In the genomic region with DNA sequence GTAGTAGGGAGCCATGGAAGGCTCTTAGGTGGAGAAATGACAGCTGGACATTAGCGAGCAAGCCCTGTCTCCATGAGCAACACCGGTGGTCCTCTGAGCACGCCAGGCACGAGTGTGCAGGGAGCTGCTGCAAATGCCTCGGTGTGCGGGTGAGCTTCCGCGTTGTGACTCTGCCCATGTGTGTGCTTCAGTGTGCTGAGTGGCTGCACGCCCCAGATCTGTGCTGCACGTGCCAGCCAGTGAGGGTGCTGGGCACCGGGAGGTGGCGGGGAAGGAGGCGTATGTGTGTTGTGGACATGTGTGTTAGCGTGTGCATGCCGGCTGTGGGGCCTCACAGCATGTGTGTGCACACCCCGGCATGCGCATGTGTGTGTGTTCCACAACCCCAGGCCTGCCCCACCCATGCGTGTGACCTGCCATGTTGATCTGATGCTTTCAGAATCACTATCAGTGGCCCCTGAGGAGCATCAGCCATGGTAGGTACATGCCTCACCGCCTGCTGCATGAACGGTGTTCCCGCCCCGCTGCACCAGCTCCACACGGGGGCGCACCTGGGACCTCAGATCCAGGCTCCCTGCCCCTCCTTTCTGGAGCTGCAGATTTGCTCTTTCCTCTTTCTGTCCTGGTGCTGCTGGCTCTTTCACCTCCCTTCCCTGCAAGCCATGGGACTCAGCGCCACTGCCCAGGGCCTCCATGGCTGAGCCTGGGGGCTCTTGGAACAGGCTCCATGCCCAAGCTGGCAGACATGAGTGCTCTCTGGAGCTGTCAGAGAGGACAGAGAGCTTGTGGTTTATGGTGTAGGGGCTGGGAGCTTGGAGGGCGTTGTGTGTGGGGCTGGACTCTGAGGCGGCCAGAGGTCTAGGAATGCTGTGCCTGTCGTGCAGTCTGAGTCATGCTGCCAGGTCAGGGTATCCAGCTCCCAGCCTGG, we compare ENCODE assay signal across 8 cellular contexts.
A peak's percentile ranks its signal among the peaks of the same experiment; 100 is the strongest.
DNase-seq lines count a peak whose midpoint lies in the region; ATAC-seq and TF ChIP-seq lines count a peak whose summit lies in the region.

No MANE protein-coding gene starts in this region.

- H4K20me1 ChIP-seq in Karpas-422 (ENCODE audit: insufficient read depth, low read depth, low read length), result no peaks in the 10 kb centered on the region

- no peaks in the 10 kb centered on the region for H3K9me2 ChIP-seq in Karpas-422 (replicated peaks; ENCODE audit: insufficient read depth, low read length)

- ATAC-seq in esophagus mucosa (peak; percentile 71), HG03095 (IDR thresholded peaks at IDR 0.05; ENCODE audit: unreplicated experiment) (no peak)

- H3K27me3 ChIP-seq in Karpas-422 (ENCODE audit: low read length), result no peaks in the 10 kb centered on the region
- peaks cover 0 to 18% (median 0%) of the 10 kb centered on the region in 7 donors for H3K27me3 ChIP-seq in spleen (replicated peaks in 1 of 7)

- DNase-seq in EH (ENCODE audit: low read depth) (peak; percentile 81), Karpas-422 (peak; percentile 75), UCSD-AML1 (lab: John Stamatoyannopoulos, UW; ENCODE audit: unreplicated experiment) (peak; percentile 78), spleen (peak; percentile 79), NCI-H510A (lab: John Stamatoyannopoulos, UW) (no peak), amniotic stem cell (lab: John Stamatoyannopoulos, UW) (no peak)

- peak in 6 of 11 experiments; percentile 12 to 61 (median 42) for TF ChIP-seq CTCF in spleen (IDR thresholded peaks at IDR 0.05 in 8 of 11, conservative IDR thresholded peaks at IDR 0.05 in 3 of 11)

- TF ChIP-seq POLR2A in spleen (IDR thresholded peaks at IDR 0.05), result no peak

- no peak overlapping the region for H3K4me2 ChIP-seq in Karpas-422 (ENCODE audit: low read depth, low read length, poor library complexity, severe bottlenecking)

- no peak overlapping the region for H2AFZ ChIP-seq in Karpas-422 (ENCODE audit: low read length)

- intact Hi-C loops in spleen (cut with DNase I; ENCODE audit: low total_unique reads), result no loop called here

- H3K36me3 ChIP-seq in Karpas-422 (ENCODE audit: insufficient read depth, low read length) (no peaks in the 10 kb centered on the region), spleen (no peaks in the 10 kb centered on the region)

- H3K9me3 ChIP-seq in Karpas-422 (ENCODE audit: low read length) (no peaks in the 10 kb centered on the region), spleen (no peaks in the 10 kb centered on the region)

- no peak overlapping the region for H3K9ac ChIP-seq in Karpas-422 (ENCODE audit: low read length)

- H3K4me1 ChIP-seq in Karpas-422 (ENCODE audit: low read length) (peaks cover 12% of the 10 kb centered on the region), spleen (peaks cover 0 to 6% (median 0%) of the 10 kb centered on the region in 6 donors)

- H3K79me2 ChIP-seq in Karpas-422 (ENCODE audit: low read length), result no peaks in the 10 kb centered on the region

- 26 to 76% (median 58%) methylated on average over 14 to 28 of the region's 28 CpGs for WGBS in spleen, 5 donors

- H3K4me3 ChIP-seq in Karpas-422 (ENCODE audit: low read length) (no peak overlapping the region), spleen (no peak overlapping the region)

- H3K27ac ChIP-seq in Karpas-422 (ENCODE audit: low read length) (no peak overlapping the region), spleen (no peak overlapping the region)

Comparison
In these comparisons a context has a peak if more than half of its experiments do, and no peak if none do; other contexts are left out.
1. DNase-seq: peak in EH (single experiment), Karpas-422 (single experiment), UCSD-AML1 (single experiment) and spleen (single experiment); none in NCI-H510A (single experiment) and amniotic stem cell (single experiment).